In the genomic region with DNA sequence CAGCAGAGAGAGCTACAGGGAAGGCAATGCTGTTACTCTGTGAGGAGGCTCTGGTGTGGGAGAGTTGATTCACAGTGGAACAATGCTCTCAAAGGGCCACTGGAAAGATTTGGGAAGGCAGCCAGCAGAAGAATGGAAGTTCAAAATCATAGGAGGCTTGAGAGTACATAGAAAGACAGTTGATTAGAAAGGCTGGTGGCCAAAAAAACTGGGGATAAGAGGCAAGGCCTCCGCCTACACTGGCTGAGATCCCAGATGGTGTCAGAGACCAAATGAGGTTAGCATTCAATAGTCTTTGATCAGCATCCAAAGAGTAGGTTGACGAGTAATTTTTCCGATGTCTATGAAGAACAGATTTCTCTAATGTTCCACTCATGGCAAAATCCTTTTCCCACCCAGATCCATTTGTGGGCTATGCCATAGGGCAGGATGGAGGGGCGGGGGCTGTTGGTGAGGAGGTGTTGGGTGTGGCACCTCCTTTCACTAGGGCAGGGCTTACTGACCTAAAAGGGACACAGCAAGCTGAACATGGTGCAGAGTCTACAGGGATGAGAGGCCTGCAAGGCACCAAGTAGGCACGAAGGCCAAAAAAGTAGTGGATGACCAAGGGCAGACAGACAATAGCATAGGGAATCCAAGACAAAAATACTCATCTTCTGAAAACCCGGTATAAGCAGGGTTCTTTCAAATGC, we compare ENCODE assay signal across 12 cellular contexts. TPM values are rescaled to one million over a fixed set of nuclear protein-coding genes. Genes with fewer than 3 reads are reported as not detected.
DNase-seq lines count a peak whose midpoint lies in the region; ATAC-seq, FAIRE-seq and TF ChIP-seq lines count a peak whose summit lies in the region.
"Had no signal": no experiment of that assay in that cellular context is flagged by ENCODE, and none has a peak within 500 bp of the region (broad histone marks: within the 10 kb centered on the region; RNA-seq: fewer than 3 reads in every experiment).

No MANE protein-coding gene starts in this region.

- no peak overlapping the region for H3K4me3 Mint-ChIP-seq in activated CD4-positive, alpha-beta T cell treated with anti-CD3 and anti-CD28 coated beads, Interleukin-2, amount 10 ng/mL, durations not matched to agents 7 days and 5 days
- H3K4me3 Mint-ChIP-seq: central memory CD8-positive, alpha-beta T cell; neural crest cell had no signal

- no peak overlapping the region for H3K27ac Mint-ChIP-seq in activated CD4-positive, alpha-beta T cell treated with anti-CD3 and anti-CD28 coated beads, Interleukin-2, amount 10 ng/mL, durations not matched to agents 7 days and 5 days

- DNase-seq in EH (ENCODE audit: low read depth) (peak; percentile 81), NCI-H2081 treated with DMSO at 0.1 percent for 48 hours (lab: John Stamatoyannopoulos, UW) (peak; percentile 81), dedifferentiated amniotic fluid mesenchymal stem cell (ENCODE audit: extremely low spot score) (peak; percentile 65), pancreas (peak in 4 of 6 donors; percentile 33 to 64 (median 40)), kidney glomerular epithelial cell (lab: John Stamatoyannopoulos, UW) (no peak), HAP-1 (ENCODE audit: low spot score in 2 of 2) (no peak), NCI-H526 (lab: John Stamatoyannopoulos, UW) (no peak)
- no peak for DNase-seq in activated CD4-positive, alpha-beta T cell treated with anti-CD3 and anti-CD28 coated beads, Interleukin-2, amount 10 ng/mL, durations not matched to agents 7 days and 5 days
- DNase-seq: SW 1271, transverse colon had no signal

- no peaks in the 10 kb centered on the region for H3K4me1 Mint-ChIP-seq in activated CD4-positive, alpha-beta T cell treated with anti-CD3 and anti-CD28 coated beads, Interleukin-2, amount 10 ng/mL, durations not matched to agents 7 days and 5 days
- H3K4me1 Mint-ChIP-seq: central memory CD8-positive, alpha-beta T cell; neural crest cell had no signal

- H3K36me3 ChIP-seq in pancreas (no peaks in the 10 kb centered on the region), HAP-1 (replicated peaks) (no peaks in the 10 kb centered on the region)
- H3K36me3 ChIP-seq: transverse colon had no signal

- no peak for FAIRE-seq in pancreas (lab: Jason Lieb, UNC)

- H3K4me1 ChIP-seq in pancreas (peaks cover 0 to 4% (median 0%) of the 10 kb centered on the region in 3 donors), HAP-1 (peaks cover 3% of the 10 kb centered on the region; the same call in 1 of the 2 replicates)

- no peaks in the 10 kb centered on the region for H3K36me3 Mint-ChIP-seq in activated CD4-positive, alpha-beta T cell treated with anti-CD3 and anti-CD28 coated beads, Interleukin-2, amount 10 ng/mL, durations not matched to agents 7 days and 5 days (ENCODE audit: low read depth)

- H3K27me3 ChIP-seq in pancreas (no peaks in the 10 kb centered on the region), HAP-1 (ENCODE audit: low read depth) (no peaks in the 10 kb centered on the region)
- H3K27me3 ChIP-seq: transverse colon had no signal

- no peak overlapping the region for H3K27ac ChIP-seq in pancreas
- H3K27ac ChIP-seq: transverse colon had no signal

- in situ Hi-C loops in HAP-1 (cut with MboI; ENCODE audit: low sequenced_read_pairs), result no loop called here

- intact Hi-C loops in pancreas (cut with DNase I), result no loop called here

- POLR2A ChIA-PET in activated CD4-positive, alpha-beta T cell treated with anti-CD3 and anti-CD28 coated beads, Interleukin-2, amount 10 ng/mL, durations not matched to agents 7 days and 5 days (lab: Charles Lee), result no interaction called here

- H3K4me3 ChIP-seq in pancreas (no peak overlapping the region), HAP-1 (no peak overlapping the region)
- H3K4me3 ChIP-seq: transverse colon had no signal

- 39 to 49% methylated on average over 6 of the region's 6 CpGs for WGBS in pancreas, 2 donors

- CTCF ChIA-PET in activated CD4-positive, alpha-beta T cell treated with anti-CD3 and anti-CD28 coated beads, Interleukin-2, amount 10 ng/mL, durations not matched to agents 7 days and 5 days (lab: Charles Lee), result no interaction called here

- no peaks in the 10 kb centered on the region for H3K9me3 Mint-ChIP-seq in activated CD4-positive, alpha-beta T cell treated with anti-CD3 and anti-CD28 coated beads, Interleukin-2, amount 10 ng/mL, durations not matched to agents 7 days and 5 days
- H3K9me3 Mint-ChIP-seq: central memory CD8-positive, alpha-beta T cell; neural crest cell had no signal

- TF ChIP-seq CTCF in pancreas (IDR thresholded peaks at IDR 0.05), result no peak

- ATAC-seq in pancreas, result peak; percentile 86 to 97 (median 91)

- H3K9me3 ChIP-seq in pancreas (no peaks in the 10 kb centered on the region), HAP-1 (no peaks in the 10 kb centered on the region)
- H3K9me3 ChIP-seq: transverse colon had no signal

- no peaks in the 10 kb centered on the region for H3K27me3 Mint-ChIP-seq in activated CD4-positive, alpha-beta T cell treated with anti-CD3 and anti-CD28 coated beads, Interleukin-2, amount 10 ng/mL, durations not matched to agents 7 days and 5 days

RNA-seq across cellular contexts. Expression of a gene that starts 15.1 kb away (rescaled TPM):
- 1 to 10 TPM in 3 of 6 donors, under 1 TPM in 3; 0.63 to 3.0 (median 0.97) TPM for total RNA-seq in pancreas
- 1 to 10 TPM in 1 of 2 donors, under 1 TPM in 1; 0.49 to 1.3 TPM for polyA plus RNA-seq in pancreas
- total RNA-seq in activated CD4-positive, alpha-beta T cell treated with anti-CD3 and anti-CD28 coated beads, Interleukin-2, amount 10 ng/mL, durations not matched to agents 7 days and 5 days, result 1 to 10 TPM; 1.0 to 1.1 TPM

Comparison
In these comparisons a context has a peak if more than half of its experiments do, and no peak if none do; other contexts are left out.
1. DNase-seq: peak in EH (single experiment), NCI-H2081 treated with DMSO at 0.1 percent for 48 hours (single experiment), dedifferentiated amniotic fluid mesenchymal stem cell (single experiment) and pancreas (4 of 6); none in kidney glomerular epithelial cell (single experiment), HAP-1 (0 of 2), NCI-H526 (0 of 2) and activated CD4-positive, alpha-beta T cell treated with anti-CD3 and anti-CD28 coated beads, Interleukin-2, amount 10 ng/mL, durations not matched to agents 7 days and 5 days (single experiment).